1 cellular context compared by ENCODE assay signal in genomic region chr6:107101661-107102413, GRCh38.
TF ChIP-seq lines count a peak whose summit lies in the region.

No MANE protein-coding gene starts in this region.

TF ChIP-seq in HepG2, 621 proteins besides CTCF, POLR2A, EP300 and RAD21:
- TF ChIP-seq ZNF678 (CRISPR knock-in tag; IDR thresholded peaks at IDR 0.05): no peak
TF ChIP-seq in HepG2: peak in this region for 0.
